Comparison of ENCODE assay signal across 9 cellular contexts in the genomic region with DNA sequence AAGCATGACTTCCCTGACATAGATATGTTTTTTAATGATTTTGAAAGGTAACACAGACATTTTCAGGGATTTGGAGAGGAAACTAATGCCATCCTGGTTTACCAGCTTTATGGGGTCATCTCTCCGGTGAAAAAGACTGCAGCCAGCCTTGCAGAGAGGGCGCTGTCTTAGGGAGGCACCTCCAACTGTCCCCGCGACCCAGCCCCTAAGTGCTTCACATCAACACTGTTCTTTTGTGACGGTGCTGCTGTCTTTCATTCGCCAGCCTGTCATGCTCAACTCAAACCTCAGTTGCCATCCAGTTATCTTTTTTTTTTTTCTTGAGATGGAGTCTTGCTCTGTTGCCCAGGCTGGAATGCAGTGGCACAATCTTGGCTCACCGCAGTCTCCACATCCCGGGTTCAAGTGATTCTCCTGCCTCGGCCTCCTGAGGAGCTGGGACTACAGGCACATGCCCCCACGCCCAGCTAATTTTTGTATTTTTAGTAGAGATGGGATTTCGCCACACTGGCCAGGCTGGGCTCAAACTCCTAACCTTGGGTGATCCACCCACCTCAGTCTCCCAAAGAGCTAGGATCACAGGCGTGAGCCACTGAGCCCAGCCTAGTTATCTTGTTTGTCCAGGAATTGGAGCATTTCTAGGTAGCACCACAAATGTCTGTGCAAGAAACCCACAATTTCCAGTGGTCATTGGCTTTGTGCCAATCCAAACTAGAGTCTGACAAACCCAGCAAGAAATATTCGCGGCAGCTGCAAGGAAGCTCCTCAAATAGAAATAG. TPM values are rescaled to one million over a fixed set of nuclear protein-coding genes. Genes with fewer than 3 reads are reported as not detected.
DNase-seq lines count a peak whose midpoint lies in the region; ATAC-seq and TF ChIP-seq lines count a peak whose summit lies in the region.
"Had no signal": no experiment of that assay in that cellular context is flagged by ENCODE, and none has a peak within 500 bp of the region (broad histone marks: within the 10 kb centered on the region; RNA-seq: fewer than 3 reads in every experiment).

No MANE protein-coding gene starts in this region.

- TF ChIP-seq POLR2A in upper lobe of left lung (IDR thresholded peaks at IDR 0.05), result no peak

- no TSS peak for BruUV-seq in PC-3 (replicated peaks; lab: Mats Ljungman, UMichigan)

- H3K36me3 ChIP-seq in PC-3 (ENCODE audit: low read depth, low read length) (no peaks in the 10 kb centered on the region), psoas muscle (ENCODE audit: insufficient read depth in 1 of 2, low read depth in 1 of 2) (no peaks in the 10 kb centered on the region), upper lobe of left lung (no peaks in the 10 kb centered on the region)
- H3K36me3 ChIP-seq: neutrophil had no signal

- H3K4me3 ChIP-seq in PC-3 (ENCODE audit: low read length) (no peak overlapping the region), psoas muscle (no peak overlapping the region), upper lobe of left lung (no peak overlapping the region)

- 67 to 69% (median 67%) methylated on average over 14 of the region's 14 CpGs for WGBS in psoas muscle, 3 donors
- 77 to 78% methylated on average over 14 of the region's 14 CpGs for WGBS in upper lobe of left lung, 2 donors

- H3F3A ChIP-seq in PC-3 (ENCODE audit: low read length, unreplicated experiment), result no peaks in the 10 kb centered on the region

- H3K9me3 ChIP-seq in PC-3 (ENCODE audit: low read length) (no peaks in the 10 kb centered on the region), psoas muscle (no peaks in the 10 kb centered on the region), upper lobe of left lung (no peaks in the 10 kb centered on the region)
- H3K9me3 ChIP-seq: neutrophil had no signal

- H2AFZ ChIP-seq in PC-3 (ENCODE audit: low read length), result no peak overlapping the region

- H4K20me1 ChIP-seq in PC-3 (ENCODE audit: low read length), result peaks cover 3% of the 10 kb centered on the region; the same call in 1 of the 2 replicates

- H3K4me1 ChIP-seq in PC-3 (ENCODE audit: insufficient read depth, low read length) (peaks cover 16% of the 10 kb centered on the region), psoas muscle (no peaks in the 10 kb centered on the region), upper lobe of left lung (peaks cover 3 to 23% (median 5%) of the 10 kb centered on the region in 4 donors)

- no peaks in the 10 kb centered on the region for H3K79me2 ChIP-seq in PC-3 (ENCODE audit: low read length)

- CTCF ChIA-PET in PC-3 (lab: Charles Lee), result no interaction called here

- DNase-seq in NCI-H1417 (lab: John Stamatoyannopoulos, UW), result peak in 2 of 3 experiments; percentile 37 to 84
- no peak for DNase-seq in NCI-H1417 treated with DMSO at 0.1 percent for 48 hours (lab: John Stamatoyannopoulos, UW)
- DNase-seq in PC-3, result peak; percentile 62
- peak; percentile 44 to 82 for DNase-seq in dermis microvascular lymphatic vessel endothelial cell (ENCODE audit: low read depth in 2 of 2)
- DNase-seq in psoas muscle, result peak; percentile 2 to 12
- no peak for DNase-seq in stimulated activated CD4-positive, alpha-beta T cell treated with anti-CD3 and anti-CD28 coated beads, Interleukin-2, amount 100 ng/mL, for 48 hours
- no peak for DNase-seq in upper lobe of left lung

- H3K27ac ChIP-seq in PC-3 (ENCODE audit: low read length), result no peak overlapping the region
- no peak overlapping the region for H3K27ac ChIP-seq in psoas muscle
- no peak overlapping the region for H3K27ac ChIP-seq in upper lobe of left lung
- H3K27ac ChIP-seq: neutrophil had no signal

- H3K27me3 ChIP-seq in PC-3 (ENCODE audit: low read length), result peaks cover 65% of the 10 kb centered on the region
- H3K27me3 ChIP-seq in psoas muscle (ENCODE audit: insufficient read depth in 3 of 3, low read length in 2 of 3), result peaks cover 0 to 48% (median 5%) of the 10 kb centered on the region in 3 donors
- no peaks in the 10 kb centered on the region for H3K27me3 ChIP-seq in upper lobe of left lung

- ATAC-seq in PC-3, result no peak
- ATAC-seq in psoas muscle, result no peak
- ATAC-seq in HG03342 (IDR thresholded peaks at IDR 0.05; ENCODE audit: unreplicated experiment), result no peak
- no peak for ATAC-seq in upper lobe of left lung (ENCODE audit: low FRiP score in 2 of 2)

- no peak overlapping the region for H3K9ac ChIP-seq in PC-3 (ENCODE audit: low read length)

- intact Hi-C loops in PC-3 (cut with micrococcal nuclease) (loop anchor here (10.0 kb wide), 1 partner anchor 137 kb away; no protein-coding TSS in a partner anchor), psoas muscle (cut with DNase I) (no loop called here)

- no peak overlapping the region for H3K4me2 ChIP-seq in PC-3 (ENCODE audit: low read length)

- TF ChIP-seq CTCF in PC-3 (conservative IDR thresholded peaks at IDR 0.05; ENCODE audit: low read depth, low read length) (no peak), psoas muscle (IDR thresholded peaks at IDR 0.05) (no peak), upper lobe of left lung (IDR thresholded peaks at IDR 0.05) (no peak)

- TF ChIP-seq EP300 in upper lobe of left lung (IDR thresholded peaks at IDR 0.05), result no peak

- no peaks in the 10 kb centered on the region for H3K9me2 ChIP-seq in PC-3 (replicated peaks; ENCODE audit: low read length)

- POLR2A ChIA-PET in PC-3 (lab: Charles Lee; ENCODE audit: unreplicated experiment), result interaction anchor here (0.8 kb wide), 1 partner anchor 21 kb away, joined by 3 read pairs; no protein-coding TSS in a partner anchor

RNA-seq across cellular contexts. Expression of gene PDE9A, which starts 24.1 kb away (rescaled TPM):
- total RNA-seq in PC-3 (2014; rRNA removed) (0.33 and 1.3 TPM in 2 replicates), dermis microvascular lymphatic vessel endothelial cell (1.4 and 4.7 TPM in 2 replicates), psoas muscle (1 to 10 TPM; 1.4 to 4.3 (median 1.8) TPM), upper lobe of left lung (10 to 100 TPM in 2 of 6 donors, 1 to 10 TPM in 4; 4.0 to 12.4 (median 6.6) TPM)
- polyA plus RNA-seq in psoas muscle, result 1 to 10 TPM; 1.2 to 1.8 (median 1.8) TPM

Comparison
In these comparisons a context has a peak if more than half of its experiments do, and no peak if none do; other contexts are left out.
1. DNase-seq: peak in NCI-H1417 (2 of 3), PC-3 (single experiment), dermis microvascular lymphatic vessel endothelial cell (2 of 2) and psoas muscle (2 of 2); none in NCI-H1417 treated with DMSO at 0.1 percent for 48 hours (single experiment), stimulated activated CD4-positive, alpha-beta T cell treated with anti-CD3 and anti-CD28 coated beads, Interleukin-2, amount 100 ng/mL, for 48 hours (0 of 2) and upper lobe of left lung (0 of 2).